17 cellular contexts compared by ENCODE assay signal in genomic region chr15:89910891-89911626, GRCh38. TPM values are rescaled to one million over a fixed set of nuclear protein-coding genes. Genes with fewer than 3 reads are reported as not detected.
A peak's percentile ranks its signal among the peaks of the same experiment; 100 is the strongest.
DNase-seq lines count a peak whose midpoint lies in the region; ATAC-seq, FAIRE-seq and TF ChIP-seq lines count a peak whose summit lies in the region.
"Had no signal": no experiment of that assay in that cellular context is flagged by ENCODE, and none has a peak within 500 bp of the region (broad histone marks: within the 10 kb centered on the region; RNA-seq: fewer than 3 reads in every experiment).

No MANE protein-coding gene starts in this region.

- peaks cover 0 to 12% of the 10 kb centered on the region in 2 donors for H3K4me1 Mint-ChIP-seq in natural killer cell
- no peaks in the 10 kb centered on the region for H3K4me1 Mint-ChIP-seq in natural killer cell treated with Interleukin-12 subunit alpha and Interleukin-12 subunit beta and Interleukin-15 and Interleukin-18, amount 100 ng/mL, for 72 hours (ENCODE audit: low read depth in 2 of 2)
- no peaks in the 10 kb centered on the region for H3K4me1 Mint-ChIP-seq in activated T-helper 17 cell treated with anti-CD3 and anti-CD28 coated beads, Interleukin-2, amount 50 U/mL, for 72 hours

- DNase-seq in natural killer cell = no peak
- DNase-seq in natural killer cell treated with Interleukin-12 subunit alpha and Interleukin-12 subunit beta and Interleukin-15 and Interleukin-18, amount 100 ng/mL, for 72 hours (ENCODE audit: low spot score) = no peak
- DNase-seq in K562 (ENCODE audit: extremely low read depth in 1 of 4, low spot score in 3 of 4) = peak in 2 of 4 experiments; percentile 20 to 26
- DNase-seq in G401 (ENCODE audit: low spot score) = no peak
- no peak for DNase-seq in GM23248
- DNase-seq in NCI-H510A (lab: John Stamatoyannopoulos, UW) = no peak
- DNase-seq: activated CD4-positive, CD25-positive, alpha-beta regulatory T cell; central memory CD4-positive, alpha-beta T cell; DMS153; heart left ventricle; NCI-H69; tibial artery had no signal

- H2AFZ ChIP-seq in K562 (ENCODE audit: low read depth, low read length) = no peak overlapping the region
- no peak overlapping the region for H2AFZ ChIP-seq in GM23248

- POLR2A ChIA-PET in K562 (lab: Yijun Ruan, JAX) = interaction anchor here (0.6 to 1.3 kb wide), 2 partner anchors 37 to 163 kb away, joined by 3 read pairs; no protein-coding TSS in a partner anchor

- no peak for FAIRE-seq in K562 (lab: Jason Lieb, UNC)

- intact Hi-C loops in natural killer cell (cut with micrococcal nuclease) = loop anchor here (5.0 kb wide), 1 partner anchor 161 kb away; no protein-coding TSS in a partner anchor
- intact Hi-C loops in K562 (cut with micrococcal nuclease) = no loop called here

- H3K36me3 Mint-ChIP-seq in natural killer cell = no peaks in the 10 kb centered on the region
- H3K36me3 Mint-ChIP-seq in natural killer cell treated with Interleukin-12 subunit alpha and Interleukin-12 subunit beta and Interleukin-15 and Interleukin-18, amount 100 ng/mL, for 72 hours = no peaks in the 10 kb centered on the region
- no peaks in the 10 kb centered on the region for H3K36me3 Mint-ChIP-seq in activated T-helper 17 cell treated with anti-CD3 and anti-CD28 coated beads, Interleukin-2, amount 50 U/mL, for 72 hours (ENCODE audit: low read depth)
- H3K36me3 Mint-ChIP-seq: activated naive CD4-positive, alpha-beta T cell treated with anti-CD3 and anti-CD28 coated beads, Interleukin-2, amount 50 U/mL, for 72 hours; IgD-negative memory B cell had no signal

- H3K4me1 ChIP-seq in K562 (replicated peaks in 1 of 2; ENCODE audit: control insufficient read depth in 2 of 2, insufficient read depth in 2 of 2, low read length in 2 of 2) (peaks cover 9 to 11% of the 10 kb centered on the region in 2 experiments; a peak in 3 of 5 replicates), muscle layer of duodenum (ENCODE audit: control insufficient read depth in 1 of 2, insufficient read depth in 2 of 2, low read length in 2 of 2) (peaks cover 6 to 11% of the 10 kb centered on the region in 2 donors), GM23248 (ENCODE audit: insufficient read depth) (peaks cover 8% of the 10 kb centered on the region; the same call in 1 of the 2 replicates)

- H3K4me2 ChIP-seq in K562 (ENCODE audit: insufficient read depth, low read length) = no peak overlapping the region
- H3K4me2 ChIP-seq in GM23248 (ENCODE audit: unreplicated experiment) = no peak overlapping the region

- no peaks in the 10 kb centered on the region for H3F3A ChIP-seq in GM23248 (ENCODE audit: insufficient read depth)

- no peak for TF ChIP-seq RAD21 in K562 (CRISPR knock-in tag; conservative IDR thresholded peaks at IDR 0.05 in 1 of 2, IDR thresholded peaks at IDR 0.05 in 1 of 2)

- no peaks in the 10 kb centered on the region for H3K36me3 ChIP-seq in K562 (ENCODE audit: control insufficient read depth, insufficient read depth, low read length)
- H3K36me3 ChIP-seq in muscle layer of duodenum (ENCODE audit: control insufficient read depth in 1 of 2, insufficient read depth in 2 of 2, low read length in 2 of 2) = peaks cover 15 to 24% of the 10 kb centered on the region in 2 donors
- H3K36me3 ChIP-seq in GM23248 (ENCODE audit: low read depth) = no peaks in the 10 kb centered on the region

- H3K79me2 ChIP-seq in K562 (ENCODE audit: control insufficient read depth, insufficient read depth, low read length) (no peaks in the 10 kb centered on the region), GM23248 (ENCODE audit: insufficient read depth) (no peaks in the 10 kb centered on the region)

- H3K9ac ChIP-seq in K562 (ENCODE audit: insufficient read depth in 1 of 2, low read depth in 2 of 2, low read length in 2 of 2) (peak overlapping the region in 1 of 2 experiments; percentile 48; a peak in 1 of 4 replicates), GM23248 (no peak overlapping the region)

- no peak overlapping the region for H3K4me3 ChIP-seq in K562
- H3K4me3 ChIP-seq in muscle layer of duodenum (ENCODE audit: low read depth in 1 of 2, low read length in 2 of 2) = peak overlapping the region; percentile 61 to 87
- H3K4me3 ChIP-seq in GM23248 = no peak overlapping the region

- H4K20me1 ChIP-seq in K562 (replicated peaks; ENCODE audit: control insufficient read depth, insufficient read depth, low read length) = no peaks in the 10 kb centered on the region
- no peaks in the 10 kb centered on the region for H4K20me1 ChIP-seq in GM23248 (ENCODE audit: insufficient read depth)

- BruUV-seq in K562 (replicated peaks; lab: Mats Ljungman, UMichigan) = no TSS peak

- H3K9me3 ChIP-seq in K562 (replicated peaks; ENCODE audit: control insufficient read depth, insufficient read depth, low read depth, low read length) (no peaks in the 10 kb centered on the region), muscle layer of duodenum (ENCODE audit: control insufficient read depth in 1 of 2, low read length in 2 of 2) (no peaks in the 10 kb centered on the region), GM23248 (ENCODE audit: low read depth) (no peaks in the 10 kb centered on the region)
- H3K9me3 ChIP-seq: heart left ventricle, tibial artery had no signal

- H3K9me1 ChIP-seq in K562 (ENCODE audit: control insufficient read depth, insufficient read depth, low read length) = no peaks in the 10 kb centered on the region

- H3K4me3 Mint-ChIP-seq in natural killer cell = peak overlapping the region; percentile 60
- no peak overlapping the region for H3K4me3 Mint-ChIP-seq in natural killer cell treated with Interleukin-12 subunit alpha and Interleukin-12 subunit beta and Interleukin-15 and Interleukin-18, amount 100 ng/mL, for 72 hours
- H3K4me3 Mint-ChIP-seq in activated T-helper 17 cell treated with anti-CD3 and anti-CD28 coated beads, Interleukin-2, amount 50 U/mL, for 72 hours = no peak overlapping the region

- H3K9me3 Mint-ChIP-seq in natural killer cell = no peaks in the 10 kb centered on the region
- H3K9me3 Mint-ChIP-seq in natural killer cell treated with Interleukin-12 subunit alpha and Interleukin-12 subunit beta and Interleukin-15 and Interleukin-18, amount 100 ng/mL, for 72 hours = no peaks in the 10 kb centered on the region
- no peaks in the 10 kb centered on the region for H3K9me3 Mint-ChIP-seq in activated T-helper 17 cell treated with anti-CD3 and anti-CD28 coated beads, Interleukin-2, amount 50 U/mL, for 72 hours
- H3K9me3 Mint-ChIP-seq: activated naive CD4-positive, alpha-beta T cell treated with anti-CD3 and anti-CD28 coated beads, Interleukin-2, amount 50 U/mL, for 72 hours; IgD-negative memory B cell had no signal

- 0% methylated on average over 6 of the region's 6 CpGs for WGBS in K562 (ENCODE audit: insufficient coverage, low coverage, missing lambda C conversion rate)
- 94% methylated on average over 6 of the region's 6 CpGs for WGBS in GM23248 (ENCODE audit: low coverage in 1 of 2, low lambda C conversion rate in 2 of 2, missing lambda C conversion rate in 2 of 2), 2 experiments

- in situ Hi-C loops in K562 (cut with MboI) (no loop called here), G401 (cut with HindIII; ENCODE audit: low sequenced_read_pairs) (no loop called here), GM23248 (cut with MboI) (no loop called here)

- peaks cover 8 to 14% of the 10 kb centered on the region in 2 donors for H3K27me3 Mint-ChIP-seq in natural killer cell (ENCODE audit: low read depth in 2 of 2)
- peaks cover 6 to 19% of the 10 kb centered on the region in 2 donors for H3K27me3 Mint-ChIP-seq in natural killer cell treated with Interleukin-12 subunit alpha and Interleukin-12 subunit beta and Interleukin-15 and Interleukin-18, amount 100 ng/mL, for 72 hours
- peaks cover 25% of the 10 kb centered on the region for H3K27me3 Mint-ChIP-seq in activated T-helper 17 cell treated with anti-CD3 and anti-CD28 coated beads, Interleukin-2, amount 50 U/mL, for 72 hours

- TF ChIP-seq EP300 in K562 (IDR thresholded peaks at IDR 0.05; ENCODE audit: low read length) = no peak

- ATAC-seq in natural killer cell (no peak), K562 (peak; percentile 69)
- ATAC-seq in natural killer cell treated with Interleukin-12 subunit alpha and Interleukin-12 subunit beta and Interleukin-15 and Interleukin-18, amount 100 ng/mL, for 72 hours = no peak
- ATAC-seq in activated T-helper 17 cell treated with anti-CD3 and anti-CD28 coated beads, Interleukin-2, amount 50 U/mL, for 72 hours (replicated peaks) = no peak
- ATAC-seq: activated naive CD4-positive, alpha-beta T cell treated with anti-CD3 and anti-CD28 coated beads, Interleukin-2, amount 50 U/mL, for 72 hours had no signal

- H3K9me2 ChIP-seq in GM23248 (ENCODE audit: insufficient read depth) = no peaks in the 10 kb centered on the region

- H3K27ac ChIP-seq in K562 (ENCODE audit: extremely low read depth, low read depth, low read length) (no peak overlapping the region), muscle layer of duodenum (ENCODE audit: low read length) (no peak overlapping the region), GM23248 (no peak overlapping the region)
- H3K27ac ChIP-seq: epithelial cell of prostate had no signal

- H3K27me3 ChIP-seq in K562 (ENCODE audit: control insufficient read depth in 2 of 2, insufficient read depth in 2 of 2, low read length in 2 of 2) (peaks cover 2 to 22% of the 10 kb centered on the region in 2 experiments; a peak in 3 of 5 replicates), muscle layer of duodenum (ENCODE audit: low read depth, low read length) (no peaks in the 10 kb centered on the region), GM23248 (replicated peaks; ENCODE audit: insufficient read depth) (no peaks in the 10 kb centered on the region)
- H3K27me3 ChIP-seq: heart left ventricle, tibial artery had no signal

- TF ChIP-seq CTCF in natural killer cell (IDR thresholded peaks at IDR 0.05) (no peak), K562 (IDR thresholded peaks at IDR 0.05 in 2 of 3, conservative IDR thresholded peaks at IDR 0.05 in 1 of 3; ENCODE audit: insufficient read depth in 2 of 3, low read depth in 1 of 3, low read length in 3 of 3) (no peak)

- no peak for TF ChIP-seq POLR2A in K562 (conservative IDR thresholded peaks at IDR 0.05)

- CTCF ChIA-PET in K562 (lab: Yijun Ruan, JAX; ENCODE audit: low intra/inter-chr PET ratio) = no interaction called here

- H3K27ac Mint-ChIP-seq in natural killer cell = no peak overlapping the region
- no peak overlapping the region for H3K27ac Mint-ChIP-seq in natural killer cell treated with Interleukin-12 subunit alpha and Interleukin-12 subunit beta and Interleukin-15 and Interleukin-18, amount 100 ng/mL, for 72 hours
- no peak overlapping the region for H3K27ac Mint-ChIP-seq in activated T-helper 17 cell treated with anti-CD3 and anti-CD28 coated beads, Interleukin-2, amount 50 U/mL, for 72 hours
- H3K27ac Mint-ChIP-seq: activated naive CD4-positive, alpha-beta T cell treated with anti-CD3 and anti-CD28 coated beads, Interleukin-2, amount 50 U/mL, for 72 hours; IgD-negative memory B cell had no signal

RNA-seq across cellular contexts. Expression of gene ARPIN, which starts 1.7 kb away (rescaled TPM):
- 1 to 10 TPM in 1 of 3 donors, under 1 TPM in 2; 0.23 to 5.5 (median 0.38) TPM for total RNA-seq in natural killer cell
- not detected for total RNA-seq in natural killer cell treated with Interleukin-12 subunit alpha and Interleukin-12 subunit beta and Interleukin-15 and Interleukin-18, amount 100 ng/mL, for 72 hours
- total RNA-seq in K562 (2011; cell fraction: chromatin; rRNA removed; ENCODE audit: low replicate concordance) = not detected in 2 replicates
- total RNA-seq in K562 (2011; cell fraction: nucleolus; rRNA removed) = not detected in 2 replicates
- not detected in 2 replicates for total RNA-seq in K562 (2011; cell fraction: nucleoplasm; rRNA removed)
- not detected in 2 replicates for total RNA-seq in K562 (2014; rRNA removed)
- total RNA-seq in K562 (2014; rRNA removed; fragmentation: Illumina TruSeq; extraction: Trizol) = not detected in 2 replicates
- not detected in 2 replicates for total RNA-seq in K562 (2015; rRNA removed; fragmentation: Illumina TruSeq; extraction: Trizol)
- 0.04 TPM in 1 of 2 replicates, not detected in the other for total RNA-seq in K562 (2021)
- not detected in 2 replicates for polyA plus RNA-seq in K562 (2011; rRNA removed)
- not detected in 2 replicates for polyA plus RNA-seq in K562 (2011; cell fraction: cytosol; rRNA removed)
- not detected in 2 replicates for polyA plus RNA-seq in K562 (2011; cell fraction: nucleus; rRNA removed)
- polyA plus RNA-seq in K562 (2012) = 0.05 TPM in 1 of 2 replicates, not detected in the other
- not detected in 2 replicates for polyA plus RNA-seq in K562 (2014; fragmentation: Illumina TruSeq; extraction: Trizol)
- polyA plus RNA-seq in K562 (2014; fragmentation: Nextera tagmentation; extraction: Ambion mirVana) = not detected
- polyA plus RNA-seq in K562 (2014; rRNA removed) = not detected in 2 replicates
- polyA minus RNA-seq in K562 (2011; rRNA and poly(A)+ RNA removed) = not detected in 2 replicates
- polyA minus RNA-seq in K562 (2011; cell fraction: cytosol; rRNA and poly(A)+ RNA removed) = not detected in 2 replicates
- polyA minus RNA-seq in K562 (2011; cell fraction: nucleus; rRNA and poly(A)+ RNA removed) = not detected in 2 replicates
- total RNA-seq in G401 (2014; rRNA removed; shearing (Covaris generic)) = 5.3 and 7.0 TPM in 2 replicates
- 8.7 and 9.0 TPM in 2 replicates for total RNA-seq in GM23248 (2014; rRNA removed; shearing (Covaris generic))
- 5.4 and 6.0 TPM in 2 replicates for polyA plus RNA-seq in GM23248 (2016; fragmentation: Nextera tagmentation; extraction: Ambion mirVana)
- total RNA-seq in activated T-helper 17 cell treated with anti-CD3 and anti-CD28 coated beads, Interleukin-2, amount 50 U/mL, for 72 hours = not detected
- total RNA-seq: activated naive CD4-positive, alpha-beta T cell treated with anti-CD3 and anti-CD28 coated beads, Interleukin-2, amount 50 U/mL, for 72 hours had no signal
- polyA plus RNA-seq: IgD-negative memory B cell had no signal

RNA-seq across cellular contexts. Expression of gene AP3S2, which starts 17.3 kb away (rescaled TPM):
- total RNA-seq in natural killer cell (10 to 100 TPM; 28.4 to 38.2 (median 36.8) TPM), K562 (2014; rRNA removed) (18.7 and 39.5 TPM in 2 replicates), K562 (2014; rRNA removed; fragmentation: Illumina TruSeq; extraction: Trizol) (54.1 and 60.8 TPM in 2 replicates), K562 (2015; rRNA removed; fragmentation: Illumina TruSeq; extraction: Trizol) (47.2 and 50.0 TPM in 2 replicates), K562 (2021) (25.0 and 25.8 TPM in 2 replicates)
- total RNA-seq in natural killer cell treated with Interleukin-12 subunit alpha and Interleukin-12 subunit beta and Interleukin-15 and Interleukin-18, amount 100 ng/mL, for 72 hours = 10 to 100 TPM; 29.0 to 34.4 TPM
- 78.3 and 139 TPM in 2 replicates for total RNA-seq in K562 (2011; cell fraction: chromatin; rRNA removed; ENCODE audit: low replicate concordance)
- 52.0 and 53.4 TPM in 2 replicates for total RNA-seq in K562 (2011; cell fraction: nucleolus; rRNA removed)
- 80.6 and 127 TPM in 2 replicates for total RNA-seq in K562 (2011; cell fraction: nucleoplasm; rRNA removed)
- polyA plus RNA-seq in K562 (2011; rRNA removed) (23.4 and 37.4 TPM in 2 replicates), K562 (2014; fragmentation: Illumina TruSeq; extraction: Trizol) (31.0 and 34.4 TPM in 2 replicates), K562 (2014; fragmentation: Nextera tagmentation; extraction: Ambion mirVana) (10 to 100 TPM; 16.4 to 20.1 TPM), K562 (2014; rRNA removed) (26.7 and 49.4 TPM in 2 replicates), GM23248 (2016; fragmentation: Nextera tagmentation; extraction: Ambion mirVana) (23.7 and 27.0 TPM in 2 replicates)
- 15.5 and 20.6 TPM in 2 replicates for polyA plus RNA-seq in K562 (2011; cell fraction: cytosol; rRNA removed)
- polyA plus RNA-seq in K562 (2011; cell fraction: nucleus; rRNA removed) = 14.4 TPM in 2 replicates
- 19.0 and 30.0 TPM in 2 replicates for polyA plus RNA-seq in K562 (2012)
- 68.2 and 79.0 TPM in 2 replicates for polyA minus RNA-seq in K562 (2011; rRNA and poly(A)+ RNA removed)
- 10.6 and 28.6 TPM in 2 replicates for polyA minus RNA-seq in K562 (2011; cell fraction: cytosol; rRNA and poly(A)+ RNA removed)
- polyA minus RNA-seq in K562 (2011; cell fraction: nucleus; rRNA and poly(A)+ RNA removed) = 19.5 and 28.7 TPM in 2 replicates
- total RNA-seq in G401 (2014; rRNA removed; shearing (Covaris generic)) = 32.3 and 61.4 TPM in 2 replicates
- total RNA-seq in GM23248 (2014; rRNA removed; shearing (Covaris generic)) = 78.7 and 85.0 TPM in 2 replicates
- total RNA-seq in activated T-helper 17 cell treated with anti-CD3 and anti-CD28 coated beads, Interleukin-2, amount 50 U/mL, for 72 hours = 10 to 100 TPM; 14.0 to 16.0 TPM

Comparison
In these comparisons a context has a peak if more than half of its experiments do, and no peak if none do; other contexts are left out.
1. H3K4me3 ChIP-seq: peak in muscle layer of duodenum (2 of 2); none in K562 (single experiment) and GM23248 (single experiment).